18 cellular contexts compared by ENCODE assay signal in genomic region chr4:26206981-26207380, GRCh38.
DNase-seq lines count a peak whose midpoint lies in the region; ATAC-seq, FAIRE-seq and TF ChIP-seq lines count a peak whose summit lies in the region.
"Had no signal": no experiment of that assay in that cellular context is flagged by ENCODE, and none has a peak within 500 bp of the region (broad histone marks: within the 10 kb centered on the region; RNA-seq: fewer than 3 reads in every experiment).

No MANE protein-coding gene starts in this region.

- no peaks in the 10 kb centered on the region for H3K79me2 ChIP-seq in keratinocyte (ENCODE audit: control insufficient read depth, insufficient read depth, low read length)

- H3K9me1 ChIP-seq in keratinocyte (ENCODE audit: control insufficient read depth, extremely low read depth, insufficient read depth, low read length): no peaks in the 10 kb centered on the region

- no peak overlapping the region for H3K4me2 ChIP-seq in keratinocyte (ENCODE audit: control insufficient read depth, extremely low read depth, insufficient read depth, low read depth, low read length)

- peaks cover 6% of the 10 kb centered on the region for H3K36me3 Mint-ChIP-seq in activated CD8-positive, alpha-beta T cell treated with anti-CD3 and anti-CD28 coated beads, Interleukin-2, amount 10 ng/mL, durations not matched to agents 7 days and 5 days (ENCODE audit: low read depth)
- no peaks in the 10 kb centered on the region for H3K36me3 Mint-ChIP-seq in HFFc6 (ENCODE audit: low read depth)

- H3K4me1 Mint-ChIP-seq in activated CD8-positive, alpha-beta T cell treated with anti-CD3 and anti-CD28 coated beads, Interleukin-2, amount 10 ng/mL, durations not matched to agents 7 days and 5 days (ENCODE audit: low read depth): peaks cover 23% of the 10 kb centered on the region
- H3K4me1 Mint-ChIP-seq in HFFc6 (ENCODE audit: low read depth): peaks cover 14% of the 10 kb centered on the region

- CTCF ChIA-PET in activated CD8-positive, alpha-beta T cell treated with anti-CD3 and anti-CD28 coated beads, Interleukin-2, amount 10 ng/mL, durations not matched to agents 7 days and 5 days (lab: Charles Lee): no interaction called here

- H3K9me3 ChIP-seq in keratinocyte (ENCODE audit: control insufficient read depth, low read depth, low read length): no peaks in the 10 kb centered on the region

- peaks cover 11% of the 10 kb centered on the region for H3K4me1 ChIP-seq in keratinocyte (ENCODE audit: control insufficient read depth, extremely low read depth, insufficient read depth, low read length)

- peaks cover 11% of the 10 kb centered on the region for H3K27me3 ChIP-seq in keratinocyte (ENCODE audit: control insufficient read depth, extremely low read depth, insufficient read depth, low read length)

- peak; percentile 9 for FAIRE-seq in keratinocyte (lab: Jason Lieb, UNC)
- FAIRE-seq: colon, endothelial cell of umbilical vein, TTC549 had no signal

- no peak overlapping the region for H3K27ac ChIP-seq in keratinocyte (ENCODE audit: control insufficient read depth, insufficient read depth, low read length)
- H3K27ac ChIP-seq: SK-N-MC had no signal

- no peak overlapping the region for H3K4me3 ChIP-seq in keratinocyte (ENCODE audit: control insufficient read depth in 2 of 3, extremely low read depth in 1 of 3, insufficient read depth in 2 of 3, low read depth in 1 of 3, low read length in 3 of 3)
- H3K4me3 ChIP-seq: SK-N-MC had no signal

- DNase-seq in DMS153 treated with DMSO at 0.1 percent for 48 hours (lab: John Stamatoyannopoulos, UW; ENCODE audit: unreplicated experiment): peak; percentile 28
- DNase-seq in NCI-H1694 (lab: John Stamatoyannopoulos, UW): peak; percentile 22
- peak; percentile 40 to 45 for DNase-seq in SHP77 (lab: John Stamatoyannopoulos, UW)
- no peak for DNase-seq in keratinocyte (ENCODE audit: low read depth, low spot score)
- DNase-seq in activated CD8-positive, alpha-beta T cell treated with anti-CD3 and anti-CD28 coated beads, Interleukin-2, amount 10 ng/mL, durations not matched to agents 7 days and 5 days: no peak
- no peak for DNase-seq in HFFc6
- DNase-seq in posterior vena cava (ENCODE audit: low spot score): no peak
- DNase-seq: activated CD4-positive, alpha-beta T cell treated with anti-CD3 and anti-CD28 coated beads, Interleukin-2, amount 50 U/mL, for 48 hours; activated T-cell treated with anti-CD3 and anti-CD28 coated beads, Interleukin-2, amount 50 U/mL, for 72 hours; NCI-H1048; retina had no signal

- ATAC-seq in GM21447 (IDR thresholded peaks at IDR 0.05; ENCODE audit: unreplicated experiment): no peak
- ATAC-seq in activated CD8-positive, alpha-beta T cell treated with anti-CD3 and anti-CD28 coated beads, Interleukin-2, amount 10 ng/mL, durations not matched to agents 7 days and 5 days: no peak
- ATAC-seq: activated T-cell treated with anti-CD3 and anti-CD28 coated beads, Interleukin-2, amount 50 U/mL, for 72 hours; natural killer cell treated with Interleukin-12 subunit alpha and Interleukin-12 subunit beta and Interleukin-15 and Interleukin-18, amount 100 ng/mL, for 72 hours had no signal

- H3K27me3 Mint-ChIP-seq in activated CD8-positive, alpha-beta T cell treated with anti-CD3 and anti-CD28 coated beads, Interleukin-2, amount 10 ng/mL, durations not matched to agents 7 days and 5 days (ENCODE audit: low read depth): peaks cover 27% of the 10 kb centered on the region
- peaks cover 3% of the 10 kb centered on the region for H3K27me3 Mint-ChIP-seq in HFFc6 (ENCODE audit: insufficient read depth)

- no peaks in the 10 kb centered on the region for H3K36me3 ChIP-seq in keratinocyte (ENCODE audit: control insufficient read depth in 2 of 2, extremely low read depth in 1 of 2, insufficient read depth in 2 of 2, low read length in 2 of 2)

- H3K4me3 Mint-ChIP-seq in activated CD8-positive, alpha-beta T cell treated with anti-CD3 and anti-CD28 coated beads, Interleukin-2, amount 10 ng/mL, durations not matched to agents 7 days and 5 days: no peak overlapping the region
- H3K4me3 Mint-ChIP-seq in HFFc6: no peak overlapping the region
- H3K4me3 Mint-ChIP-seq: activated T-cell treated with anti-CD3 and anti-CD28 coated beads, Interleukin-2, amount 50 U/mL, for 72 hours; B cell; natural killer cell treated with Interleukin-12 subunit alpha and Interleukin-12 subunit beta and Interleukin-15 and Interleukin-18, amount 100 ng/mL, for 72 hours had no signal

- peaks cover 5% of the 10 kb centered on the region for H3K9me3 Mint-ChIP-seq in activated CD8-positive, alpha-beta T cell treated with anti-CD3 and anti-CD28 coated beads, Interleukin-2, amount 10 ng/mL, durations not matched to agents 7 days and 5 days (ENCODE audit: insufficient read depth)
- H3K9me3 Mint-ChIP-seq in HFFc6: no peaks in the 10 kb centered on the region

- no peak overlapping the region for H3K27ac Mint-ChIP-seq in activated CD8-positive, alpha-beta T cell treated with anti-CD3 and anti-CD28 coated beads, Interleukin-2, amount 10 ng/mL, durations not matched to agents 7 days and 5 days
- H3K27ac Mint-ChIP-seq in HFFc6: no peak overlapping the region
- H3K27ac Mint-ChIP-seq: activated T-cell treated with anti-CD3 and anti-CD28 coated beads, Interleukin-2, amount 50 U/mL, for 72 hours; B cell had no signal

- H4K20me1 ChIP-seq in keratinocyte (ENCODE audit: control insufficient read depth, extremely low read depth, insufficient read depth, low read length): no peaks in the 10 kb centered on the region

- TF ChIP-seq CTCF in keratinocyte (optimal IDR thresholded peaks at IDR 0.05 in 1 of 3, IDR thresholded peaks at IDR 0.05 in 1 of 3, conservative IDR thresholded peaks at IDR 0.05 in 1 of 3; ENCODE audit: extremely low read depth in 1 of 3, insufficient read depth in 2 of 3, low read length in 3 of 3): no peak
- TF ChIP-seq CTCF in HFFc6 (IDR thresholded peaks at IDR 0.05): no peak

- POLR2A ChIA-PET in activated CD8-positive, alpha-beta T cell treated with anti-CD3 and anti-CD28 coated beads, Interleukin-2, amount 10 ng/mL, durations not matched to agents 7 days and 5 days (lab: Charles Lee): no interaction called here

- dilution Hi-C loops in keratinocyte (cut with MboI; ENCODE audit: extremely low pct_ligation_motif_present, low sequenced_read_pairs): no loop called here

- no peak overlapping the region for H3K9ac ChIP-seq in keratinocyte (ENCODE audit: control insufficient read depth, extremely low read depth, insufficient read depth, low read length)

- H2AFZ ChIP-seq in keratinocyte (ENCODE audit: control insufficient read depth, low read length): no peak overlapping the region

- intact Hi-C loops in posterior vena cava (cut with DNase I): no loop called here

Comparison
In these comparisons a context has a peak if more than half of its experiments do, and no peak if none do; other contexts are left out.
1. DNase-seq: peak in DMS153 treated with DMSO at 0.1 percent for 48 hours (single experiment), NCI-H1694 (single experiment) and SHP77 (2 of 2); none in keratinocyte (single experiment), activated CD8-positive, alpha-beta T cell treated with anti-CD3 and anti-CD28 coated beads, Interleukin-2, amount 10 ng/mL, durations not matched to agents 7 days and 5 days (single experiment), HFFc6 (single experiment) and posterior vena cava (single experiment).